35 cellular contexts compared by ENCODE assay signal in genomic region chr17:56185491-56185890, GRCh38. TPM values are rescaled to one million over a fixed set of nuclear protein-coding genes. Genes with fewer than 3 reads are reported as not detected.
DNase-seq lines count a peak whose midpoint lies in the region; ATAC-seq and TF ChIP-seq lines count a peak whose summit lies in the region.
"Had no signal": no experiment of that assay in that cellular context is flagged by ENCODE, and none has a peak within 500 bp of the region (broad histone marks: within the 10 kb centered on the region; RNA-seq: fewer than 3 reads in every experiment).

No MANE protein-coding gene starts in this region.

- POLR2A ChIA-PET in MCF 10A (lab: Yijun Ruan, JAX) = no interaction called here
- POLR2A ChIA-PET in activated CD4-positive, alpha-beta memory T cell treated with anti-CD3 and anti-CD28 coated beads for 36 hours (lab: Charles Lee) = no interaction called here

- H3K36me3 ChIP-seq in mammary epithelial cell (ENCODE audit: insufficient read depth, low read length) (no peaks in the 10 kb centered on the region), upper lobe of right lung (no peaks in the 10 kb centered on the region)
- H3K36me3 ChIP-seq: thyroid gland had no signal

- intact Hi-C loops in MCF 10A (cut with micrococcal nuclease) (no loop called here), mammary epithelial cell (cut with micrococcal nuclease) (no loop called here), upper lobe of right lung (cut with DNase I) (no loop called here)
- intact Hi-C loops in activated T-helper 1 cell treated with anti-CD3 and anti-CD28 coated beads, Interleukin-12 subunit alpha, Interleukin-12 subunit beta, Interleukin-2, Interleukin-4 antibody, amounts not matched to agents 30 ng/mL and 10 ng/mL and 1 ng/mL, durations not matched to agents 14 hours and 24 hours and 36 hours (cut with micrococcal nuclease) = no loop called here
- intact Hi-C loops in activated CD4-positive, alpha-beta memory T cell treated with anti-CD3 and anti-CD28 coated beads for 36 hours (cut with micrococcal nuclease) = no loop called here

- no peaks in the 10 kb centered on the region for H3K79me2 ChIP-seq in mammary epithelial cell (ENCODE audit: insufficient read depth, low read length)

- 25% methylated on average over 1 of the region's 3 CpGs for WGBS in mammary epithelial cell (ENCODE audit: low coverage, missing lambda C conversion rate)

- H3K27ac Mint-ChIP-seq in MCF 10A (ENCODE audit: low read depth, unreplicated experiment) = no peak overlapping the region
- no peak overlapping the region for H3K27ac Mint-ChIP-seq in activated T-helper 1 cell treated with anti-CD3 and anti-CD28 coated beads, Interleukin-12 subunit alpha, Interleukin-12 subunit beta, Interleukin-2, Interleukin-4 antibody, amounts not matched to agents 30 ng/mL and 10 ng/mL and 1 ng/mL, durations not matched to agents 14 hours and 24 hours and 36 hours
- no peak overlapping the region for H3K27ac Mint-ChIP-seq in activated CD4-positive, alpha-beta memory T cell treated with anti-CD3 and anti-CD28 coated beads for 36 hours
- H3K27ac Mint-ChIP-seq: activated B cell treated with CpG ODN at 0.5 μM for 24 hours; activated CD8-positive, alpha-beta T cell treated with anti-CD3 and anti-CD28 coated beads, Interleukin-2, amount 10 ng/mL, durations not matched to agents 7 days and 5 days; H9; IgD-negative memory B cell; naive thymus-derived CD4-positive, alpha-beta T cell; T-helper 2 cell treated with Interferon-gamma antibody and Interleukin-4, amounts not matched to agents 5 μg/mL and 100 μg/mL, for 36 hours had no signal

- DNase-seq in MCF 10A (ENCODE audit: unreplicated experiment) (peak; percentile 58), mammary epithelial cell (no peak), astrocyte of the hippocampus (ENCODE audit: low read depth, low spot score) (peak; percentile 26), fibroblast of the conjunctiva (ENCODE audit: low read depth) (peak; percentile 50), upper lobe of right lung (no peak), NCI-H1105 (lab: John Stamatoyannopoulos, UW) (no peak)
- DNase-seq in activated T-helper 1 cell treated with anti-CD3 and anti-CD28 coated beads, Interleukin-12 subunit alpha, Interleukin-12 subunit beta, Interleukin-2, Interleukin-4 antibody, amounts not matched to agents 30 ng/mL and 10 ng/mL and 1 ng/mL, durations not matched to agents 14 hours and 24 hours and 36 hours (ENCODE audit: low spot score) = no peak
- no peak for DNase-seq in activated CD4-positive, alpha-beta memory T cell treated with anti-CD3 and anti-CD28 coated beads for 36 hours
- DNase-seq: activated B cell treated with CpG ODN at 0.5 μM for 24 hours; activated CD8-positive, alpha-beta T cell treated with anti-CD3 and anti-CD28 coated beads, Interleukin-2, amount 10 ng/mL, durations not matched to agents 7 days and 5 days; activated naive CD4-positive, alpha-beta T cell treated with Interleukin-2 at 50 U/mL for 16 hours; activated T-cell treated with anti-CD3 and anti-CD28 coated beads, Interleukin-2, amount 50 U/mL, for 1 hour; anterior cingulate cortex; cerebellar nuclear complex; COR-L47; DMS79 treated with DMSO at 0.1 percent for 48 hours; effector CD4-positive, alpha-beta T cell; H9; left colon; mesendoderm; naive thymus-derived CD4-positive, alpha-beta T cell; NCI-H146; NCI-H2171; NCI-H526; occipital lobe; retina; stimulated activated CD4-positive, alpha-beta T cell treated with anti-CD3 and anti-CD28 coated beads, Interleukin-12 subunit alpha, Interleukin-12 subunit beta, amount 100 ng/mL, for 4 hours; stimulated activated CD4-positive, alpha-beta T cell treated with anti-CD3 and anti-CD28 coated beads, Interleukin-4, amount 100 ng/mL, for 4 hours; stimulated activated naive CD8-positive, alpha-beta T cell treated with anti-CD3 and anti-CD28 coated beads, Interleukin-15, Interleukin-2, amounts not matched to agents 100 U/mL and 50 U/mL, for 24 hours; thyroid gland had no signal

- H3K27ac ChIP-seq in mammary epithelial cell (ENCODE audit: insufficient read depth, low read depth, low read length) (no peak overlapping the region), upper lobe of right lung (no peak overlapping the region)
- H3K27ac ChIP-seq: 22Rv1, SK-N-MC, thyroid gland had no signal

- no peak overlapping the region for H2AFZ ChIP-seq in mammary epithelial cell (ENCODE audit: low read depth, low read length)

- H3K4me1 Mint-ChIP-seq in MCF 10A (ENCODE audit: insufficient read depth, unreplicated experiment) = no peaks in the 10 kb centered on the region
- no peaks in the 10 kb centered on the region for H3K4me1 Mint-ChIP-seq in activated T-helper 1 cell treated with anti-CD3 and anti-CD28 coated beads, Interleukin-12 subunit alpha, Interleukin-12 subunit beta, Interleukin-2, Interleukin-4 antibody, amounts not matched to agents 30 ng/mL and 10 ng/mL and 1 ng/mL, durations not matched to agents 14 hours and 24 hours and 36 hours (ENCODE audit: low read depth)
- no peaks in the 10 kb centered on the region for H3K4me1 Mint-ChIP-seq in activated CD4-positive, alpha-beta memory T cell treated with anti-CD3 and anti-CD28 coated beads for 36 hours (ENCODE audit: low read depth)
- H3K4me1 Mint-ChIP-seq: activated B cell treated with CpG ODN at 0.5 μM for 24 hours; H9; IgD-negative memory B cell; naive thymus-derived CD4-positive, alpha-beta T cell had no signal

- no peak overlapping the region for H3K4me2 ChIP-seq in mammary epithelial cell (ENCODE audit: insufficient read depth, low read depth, low read length)

- TF ChIP-seq CTCF in MCF 10A (IDR thresholded peaks at IDR 0.05; ENCODE audit: unreplicated experiment) (no peak), mammary epithelial cell (conservative IDR thresholded peaks at IDR 0.05 in 1 of 2, IDR thresholded peaks at IDR 0.05 in 1 of 2; ENCODE audit: extremely low read depth in 1 of 2, insufficient read depth in 1 of 2, low read depth in 1 of 2, low read length in 2 of 2) (no peak), upper lobe of right lung (IDR thresholded peaks at IDR 0.05) (no peak)

- H3K9ac ChIP-seq in mammary epithelial cell (ENCODE audit: insufficient read depth, low read length) = no peak overlapping the region

- no peaks in the 10 kb centered on the region for H3K36me3 Mint-ChIP-seq in MCF 10A (ENCODE audit: insufficient read depth, unreplicated experiment)
- H3K36me3 Mint-ChIP-seq in activated T-helper 1 cell treated with anti-CD3 and anti-CD28 coated beads, Interleukin-12 subunit alpha, Interleukin-12 subunit beta, Interleukin-2, Interleukin-4 antibody, amounts not matched to agents 30 ng/mL and 10 ng/mL and 1 ng/mL, durations not matched to agents 14 hours and 24 hours and 36 hours (ENCODE audit: low read depth) = no peaks in the 10 kb centered on the region
- no peaks in the 10 kb centered on the region for H3K36me3 Mint-ChIP-seq in activated CD4-positive, alpha-beta memory T cell treated with anti-CD3 and anti-CD28 coated beads for 36 hours
- H3K36me3 Mint-ChIP-seq: IgD-negative memory B cell; naive thymus-derived CD4-positive, alpha-beta T cell had no signal

- BruUV-seq in MCF 10A (replicated peaks; lab: Mats Ljungman, UMichigan) (no TSS peak), mammary epithelial cell (replicated peaks; lab: Mats Ljungman, UMichigan) (no TSS peak)

- H3K4me1 ChIP-seq in mammary epithelial cell (ENCODE audit: insufficient read depth, low read length) (no peaks in the 10 kb centered on the region), upper lobe of right lung (no peaks in the 10 kb centered on the region)

- H3K4me3 ChIP-seq in mammary epithelial cell (replicated peaks in 1 of 3; ENCODE audit: insufficient read depth in 1 of 3, low read depth in 2 of 3, low read length in 3 of 3) = no peak overlapping the region
- no peak overlapping the region for H3K4me3 ChIP-seq in upper lobe of right lung
- H3K4me3 ChIP-seq: SK-N-MC, thyroid gland had no signal

- no peak overlapping the region for H3K4me3 Mint-ChIP-seq in MCF 10A (ENCODE audit: unreplicated experiment)
- H3K4me3 Mint-ChIP-seq in activated T-helper 1 cell treated with anti-CD3 and anti-CD28 coated beads, Interleukin-12 subunit alpha, Interleukin-12 subunit beta, Interleukin-2, Interleukin-4 antibody, amounts not matched to agents 30 ng/mL and 10 ng/mL and 1 ng/mL, durations not matched to agents 14 hours and 24 hours and 36 hours = no peak overlapping the region
- no peak overlapping the region for H3K4me3 Mint-ChIP-seq in activated CD4-positive, alpha-beta memory T cell treated with anti-CD3 and anti-CD28 coated beads for 36 hours
- H3K4me3 Mint-ChIP-seq: activated B cell treated with CpG ODN at 0.5 μM for 24 hours; activated CD8-positive, alpha-beta T cell treated with anti-CD3 and anti-CD28 coated beads, Interleukin-2, amount 10 ng/mL, durations not matched to agents 7 days and 5 days; H9; IgD-negative memory B cell; naive thymus-derived CD4-positive, alpha-beta T cell; T-helper 2 cell treated with Interferon-gamma antibody and Interleukin-4, amounts not matched to agents 5 μg/mL and 100 μg/mL, for 36 hours had no signal

- dilution Hi-C loops in mammary epithelial cell (cut with HindIII; ENCODE audit: low sequenced_read_pairs) = no loop called here

- H3K27me3 ChIP-seq in mammary epithelial cell (ENCODE audit: insufficient read depth, low read length) (no peaks in the 10 kb centered on the region), upper lobe of right lung (no peaks in the 10 kb centered on the region)
- H3K27me3 ChIP-seq: thyroid gland had no signal

- CTCF ChIA-PET in MCF 10A (lab: Yijun Ruan, JAX) = no interaction called here
- CTCF ChIA-PET in mammary epithelial cell (lab: Charles Lee; ENCODE audit: low non-redundant PET) = no interaction called here
- CTCF ChIA-PET in activated CD4-positive, alpha-beta memory T cell treated with anti-CD3 and anti-CD28 coated beads for 36 hours (lab: Charles Lee) = no interaction called here

- H3K9me3 Mint-ChIP-seq in MCF 10A (ENCODE audit: unreplicated experiment) = no peaks in the 10 kb centered on the region
- H3K9me3 Mint-ChIP-seq in activated T-helper 1 cell treated with anti-CD3 and anti-CD28 coated beads, Interleukin-12 subunit alpha, Interleukin-12 subunit beta, Interleukin-2, Interleukin-4 antibody, amounts not matched to agents 30 ng/mL and 10 ng/mL and 1 ng/mL, durations not matched to agents 14 hours and 24 hours and 36 hours = no peaks in the 10 kb centered on the region
- H3K9me3 Mint-ChIP-seq in activated CD4-positive, alpha-beta memory T cell treated with anti-CD3 and anti-CD28 coated beads for 36 hours = no peaks in the 10 kb centered on the region
- H3K9me3 Mint-ChIP-seq: activated B cell treated with CpG ODN at 0.5 μM for 24 hours, H9 had no signal

- in situ Hi-C loops in mammary epithelial cell (cut with MboI; ENCODE audit: low sequenced_read_pairs in 2 of 2) = no loop called here

- no peak for ATAC-seq in upper lobe of right lung
- ATAC-seq: activated CD8-positive, alpha-beta T cell treated with anti-CD3 and anti-CD28 coated beads, Interleukin-2, amount 10 ng/mL, durations not matched to agents 7 days and 5 days; esophagus mucosa; left colon; naive thymus-derived CD4-positive, alpha-beta T cell; stimulated activated naive CD8-positive, alpha-beta T cell treated with anti-CD3 and anti-CD28 coated beads, Interleukin-15, Interleukin-2, amounts not matched to agents 100 U/mL and 50 U/mL, for 24 hours had no signal

- H3K27me3 Mint-ChIP-seq in MCF 10A (ENCODE audit: insufficient read depth, unreplicated experiment) = no peaks in the 10 kb centered on the region
- peaks cover 2% of the 10 kb centered on the region for H3K27me3 Mint-ChIP-seq in activated T-helper 1 cell treated with anti-CD3 and anti-CD28 coated beads, Interleukin-12 subunit alpha, Interleukin-12 subunit beta, Interleukin-2, Interleukin-4 antibody, amounts not matched to agents 30 ng/mL and 10 ng/mL and 1 ng/mL, durations not matched to agents 14 hours and 24 hours and 36 hours (ENCODE audit: insufficient read depth)
- peaks cover 2% of the 10 kb centered on the region for H3K27me3 Mint-ChIP-seq in activated CD4-positive, alpha-beta memory T cell treated with anti-CD3 and anti-CD28 coated beads for 36 hours
- H3K27me3 Mint-ChIP-seq: activated B cell treated with CpG ODN at 0.5 μM for 24 hours, IgD-negative memory B cell had no signal

- no peaks in the 10 kb centered on the region for H4K20me1 ChIP-seq in mammary epithelial cell (ENCODE audit: insufficient read depth, low read length)

- H3K9me3 ChIP-seq in mammary epithelial cell (replicated peaks; ENCODE audit: insufficient read depth, low read length) (peaks cover 2% of the 10 kb centered on the region), upper lobe of right lung (no peaks in the 10 kb centered on the region)
- H3K9me3 ChIP-seq: thyroid gland had no signal

RNA-seq across cellular contexts. Expression of gene ANKFN1, which starts 32.2 kb away (rescaled TPM):
- total RNA-seq in MCF 10A (2022) (0.49 and 1.1 TPM in 2 replicates), mammary epithelial cell (not detected), upper lobe of right lung (0.75 TPM)
- not detected for polyA plus RNA-seq in mammary epithelial cell
- not detected for polyA minus RNA-seq in mammary epithelial cell
- not detected in 2 replicates for total RNA-seq in activated T-helper 1 cell treated with anti-CD3 and anti-CD28 coated beads, Interleukin-12 subunit alpha, Interleukin-12 subunit beta, Interleukin-2, Interleukin-4 antibody, amounts not matched to agents 30 ng/mL and 10 ng/mL and 1 ng/mL, durations not matched to agents 14 hours and 24 hours and 36 hours
- not detected for total RNA-seq in activated CD4-positive, alpha-beta memory T cell treated with anti-CD3 and anti-CD28 coated beads for 36 hours
- total RNA-seq: activated B cell treated with CpG ODN at 0.5 μM for 24 hours; activated CD8-positive, alpha-beta T cell treated with anti-CD3 and anti-CD28 coated beads, Interleukin-2, amount 10 ng/mL, durations not matched to agents 7 days and 5 days; esophagus mucosa; H9; naive thymus-derived CD4-positive, alpha-beta T cell had no signal
- polyA plus RNA-seq: IgD-negative memory B cell; naive thymus-derived CD4-positive, alpha-beta T cell had no signal

Comparison
In these comparisons a context has a peak if more than half of its experiments do, and no peak if none do; other contexts are left out.
1. DNase-seq: peak in MCF 10A (single experiment), astrocyte of the hippocampus (single experiment) and fibroblast of the conjunctiva (single experiment); none in mammary epithelial cell (single experiment), upper lobe of right lung (single experiment), activated T-helper 1 cell treated with anti-CD3 and anti-CD28 coated beads, Interleukin-12 subunit alpha, Interleukin-12 subunit beta, Interleukin-2, Interleukin-4 antibody, amounts not matched to agents 30 ng/mL and 10 ng/mL and 1 ng/mL, durations not matched to agents 14 hours and 24 hours and 36 hours (single experiment), activated CD4-positive, alpha-beta memory T cell treated with anti-CD3 and anti-CD28 coated beads for 36 hours (single experiment) and NCI-H1105 (single experiment).